1 cellular context compared by ENCODE assay signal in the genomic region with DNA sequence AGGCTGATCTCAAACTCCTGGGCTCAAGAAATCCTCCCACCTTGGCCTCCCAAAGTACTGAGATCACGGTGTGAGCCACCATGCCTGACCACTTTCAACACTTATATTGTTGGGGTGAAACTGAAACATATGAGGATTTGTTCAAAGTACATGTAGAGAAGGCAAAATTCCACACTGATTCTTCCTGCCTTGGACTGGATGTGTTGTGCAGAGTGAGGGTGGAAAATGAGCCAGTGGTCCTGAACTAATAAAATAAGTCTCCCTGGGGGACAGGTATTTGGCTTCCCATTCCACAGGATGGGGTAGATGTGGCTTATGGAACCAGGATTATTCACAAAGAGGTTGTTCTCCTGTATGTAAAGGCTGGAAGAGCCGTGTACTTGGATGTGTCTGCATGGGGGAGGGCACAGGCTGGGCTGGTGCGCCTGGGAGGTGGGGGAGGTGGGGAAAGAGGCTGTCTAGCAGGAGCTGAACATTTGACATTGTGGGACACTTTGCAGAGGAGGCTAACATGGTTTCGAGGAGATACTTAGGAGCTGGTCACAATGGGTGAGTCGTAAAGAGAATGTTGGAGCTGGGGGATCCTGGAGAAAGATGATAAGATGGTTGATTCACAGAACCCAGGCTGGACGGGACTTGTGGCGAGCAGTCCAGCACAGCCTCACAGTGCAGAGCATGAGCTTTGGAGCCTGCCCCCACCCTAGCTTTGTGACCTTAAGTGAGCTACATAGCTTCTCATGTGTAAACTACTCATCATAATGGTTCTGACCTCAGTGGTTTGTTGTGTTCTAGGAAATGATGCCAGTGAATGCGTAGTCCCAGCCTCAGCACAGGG.
TF ChIP-seq lines count a peak whose summit lies in the region.

A gene (plus strand): TSS at position 804 of the 835 bp plus-strand sequence. CDS start 708 bp downstream, outside the sequence.

TF ChIP-seq in WTC11, 78 proteins besides CTCF, POLR2A, EP300 and RAD21 (continued from another document):
- TF ChIP-seq, protein P1, sequence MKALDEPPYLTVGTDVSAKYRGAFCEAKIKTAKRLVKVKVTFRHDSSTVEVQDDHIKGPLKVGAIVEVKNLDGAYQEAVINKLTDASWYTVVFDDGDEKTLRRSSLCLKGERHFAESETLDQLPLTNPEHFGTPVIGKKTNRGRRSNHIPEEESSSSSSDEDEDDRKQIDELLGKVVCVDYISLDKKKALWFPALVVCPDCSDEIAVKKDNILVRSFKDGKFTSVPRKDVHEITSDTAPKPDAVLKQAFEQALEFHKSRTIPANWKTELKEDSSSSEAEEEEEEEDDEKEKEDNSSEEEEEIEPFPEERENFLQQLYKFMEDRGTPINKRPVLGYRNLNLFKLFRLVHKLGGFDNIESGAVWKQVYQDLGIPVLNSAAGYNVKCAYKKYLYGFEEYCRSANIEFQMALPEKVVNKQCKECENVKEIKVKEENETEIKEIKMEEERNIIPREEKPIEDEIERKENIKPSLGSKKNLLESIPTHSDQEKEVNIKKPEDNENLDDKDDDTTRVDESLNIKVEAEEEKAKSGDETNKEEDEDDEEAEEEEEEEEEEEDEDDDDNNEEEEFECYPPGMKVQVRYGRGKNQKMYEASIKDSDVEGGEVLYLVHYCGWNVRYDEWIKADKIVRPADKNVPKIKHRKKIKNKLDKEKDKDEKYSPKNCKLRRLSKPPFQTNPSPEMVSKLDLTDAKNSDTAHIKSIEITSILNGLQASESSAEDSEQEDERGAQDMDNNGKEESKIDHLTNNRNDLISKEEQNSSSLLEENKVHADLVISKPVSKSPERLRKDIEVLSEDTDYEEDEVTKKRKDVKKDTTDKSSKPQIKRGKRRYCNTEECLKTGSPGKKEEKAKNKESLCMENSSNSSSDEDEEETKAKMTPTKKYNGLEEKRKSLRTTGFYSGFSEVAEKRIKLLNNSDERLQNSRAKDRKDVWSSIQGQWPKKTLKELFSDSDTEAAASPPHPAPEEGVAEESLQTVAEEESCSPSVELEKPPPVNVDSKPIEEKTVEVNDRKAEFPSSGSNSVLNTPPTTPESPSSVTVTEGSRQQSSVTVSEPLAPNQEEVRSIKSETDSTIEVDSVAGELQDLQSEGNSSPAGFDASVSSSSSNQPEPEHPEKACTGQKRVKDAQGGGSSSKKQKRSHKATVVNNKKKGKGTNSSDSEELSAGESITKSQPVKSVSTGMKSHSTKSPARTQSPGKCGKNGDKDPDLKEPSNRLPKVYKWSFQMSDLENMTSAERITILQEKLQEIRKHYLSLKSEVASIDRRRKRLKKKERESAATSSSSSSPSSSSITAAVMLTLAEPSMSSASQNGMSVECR (CRISPR knock-in tag; IDR thresholded peaks at IDR 0.05; ENCODE audit: borderline replicate concordance), result no peak
- no peak for TF ChIP-seq ESRRA (CRISPR knock-in tag; IDR thresholded peaks at IDR 0.05; ENCODE audit: borderline replicate concordance)
- no peak for TF ChIP-seq JAZF1 (CRISPR knock-in tag; IDR thresholded peaks at IDR 0.05)
- TF ChIP-seq, protein P2, sequence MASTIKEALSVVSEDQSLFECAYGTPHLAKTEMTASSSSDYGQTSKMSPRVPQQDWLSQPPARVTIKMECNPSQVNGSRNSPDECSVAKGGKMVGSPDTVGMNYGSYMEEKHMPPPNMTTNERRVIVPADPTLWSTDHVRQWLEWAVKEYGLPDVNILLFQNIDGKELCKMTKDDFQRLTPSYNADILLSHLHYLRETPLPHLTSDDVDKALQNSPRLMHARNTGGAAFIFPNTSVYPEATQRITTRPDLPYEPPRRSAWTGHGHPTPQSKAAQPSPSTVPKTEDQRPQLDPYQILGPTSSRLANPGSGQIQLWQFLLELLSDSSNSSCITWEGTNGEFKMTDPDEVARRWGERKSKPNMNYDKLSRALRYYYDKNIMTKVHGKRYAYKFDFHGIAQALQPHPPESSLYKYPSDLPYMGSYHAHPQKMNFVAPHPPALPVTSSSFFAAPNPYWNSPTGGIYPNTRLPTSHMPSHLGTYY (CRISPR knock-in tag; IDR thresholded peaks at IDR 0.05), result no peak
- TF ChIP-seq, protein P3, sequence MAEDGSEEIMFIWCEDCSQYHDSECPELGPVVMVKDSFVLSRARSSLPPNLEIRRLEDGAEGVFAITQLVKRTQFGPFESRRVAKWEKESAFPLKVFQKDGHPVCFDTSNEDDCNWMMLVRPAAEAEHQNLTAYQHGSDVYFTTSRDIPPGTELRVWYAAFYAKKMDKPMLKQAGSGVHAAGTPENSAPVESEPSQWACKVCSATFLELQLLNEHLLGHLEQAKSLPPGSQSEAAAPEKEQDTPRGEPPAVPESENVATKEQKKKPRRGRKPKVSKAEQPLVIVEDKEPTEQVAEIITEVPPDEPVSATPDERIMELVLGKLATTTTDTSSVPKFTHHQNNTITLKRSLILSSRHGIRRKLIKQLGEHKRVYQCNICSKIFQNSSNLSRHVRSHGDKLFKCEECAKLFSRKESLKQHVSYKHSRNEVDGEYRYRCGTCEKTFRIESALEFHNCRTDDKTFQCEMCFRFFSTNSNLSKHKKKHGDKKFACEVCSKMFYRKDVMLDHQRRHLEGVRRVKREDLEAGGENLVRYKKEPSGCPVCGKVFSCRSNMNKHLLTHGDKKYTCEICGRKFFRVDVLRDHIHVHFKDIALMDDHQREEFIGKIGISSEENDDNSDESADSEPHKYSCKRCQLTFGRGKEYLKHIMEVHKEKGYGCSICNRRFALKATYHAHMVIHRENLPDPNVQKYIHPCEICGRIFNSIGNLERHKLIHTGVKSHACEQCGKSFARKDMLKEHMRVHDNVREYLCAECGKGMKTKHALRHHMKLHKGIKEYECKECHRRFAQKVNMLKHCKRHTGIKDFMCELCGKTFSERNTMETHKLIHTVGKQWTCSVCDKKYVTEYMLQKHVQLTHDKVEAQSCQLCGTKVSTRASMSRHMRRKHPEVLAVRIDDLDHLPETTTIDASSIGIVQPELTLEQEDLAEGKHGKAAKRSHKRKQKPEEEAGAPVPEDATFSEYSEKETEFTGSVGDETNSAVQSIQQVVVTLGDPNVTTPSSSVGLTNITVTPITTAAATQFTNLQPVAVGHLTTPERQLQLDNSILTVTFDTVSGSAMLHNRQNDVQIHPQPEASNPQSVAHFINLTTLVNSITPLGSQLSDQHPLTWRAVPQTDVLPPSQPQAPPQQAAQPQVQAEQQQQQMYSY (CRISPR knock-in tag; IDR thresholded peaks at IDR 0.05), result no peak
- no peak for TF ChIP-seq KAT7 (CRISPR knock-in tag; IDR thresholded peaks at IDR 0.05; ENCODE audit: borderline replicate concordance)
- TF ChIP-seq, protein P4, sequence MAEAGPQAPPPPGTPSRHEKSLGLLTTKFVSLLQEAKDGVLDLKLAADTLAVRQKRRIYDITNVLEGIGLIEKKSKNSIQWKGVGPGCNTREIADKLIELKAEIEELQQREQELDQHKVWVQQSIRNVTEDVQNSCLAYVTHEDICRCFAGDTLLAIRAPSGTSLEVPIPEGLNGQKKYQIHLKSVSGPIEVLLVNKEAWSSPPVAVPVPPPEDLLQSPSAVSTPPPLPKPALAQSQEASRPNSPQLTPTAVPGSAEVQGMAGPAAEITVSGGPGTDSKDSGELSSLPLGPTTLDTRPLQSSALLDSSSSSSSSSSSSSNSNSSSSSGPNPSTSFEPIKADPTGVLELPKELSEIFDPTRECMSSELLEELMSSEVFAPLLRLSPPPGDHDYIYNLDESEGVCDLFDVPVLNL (CRISPR knock-in tag; IDR thresholded peaks at IDR 0.05; ENCODE audit: borderline replicate concordance, low read depth), result no peak
- no peak for TF ChIP-seq ZNF671 (CRISPR knock-in tag; IDR thresholded peaks at IDR 0.05)
- TF ChIP-seq, protein P5, sequence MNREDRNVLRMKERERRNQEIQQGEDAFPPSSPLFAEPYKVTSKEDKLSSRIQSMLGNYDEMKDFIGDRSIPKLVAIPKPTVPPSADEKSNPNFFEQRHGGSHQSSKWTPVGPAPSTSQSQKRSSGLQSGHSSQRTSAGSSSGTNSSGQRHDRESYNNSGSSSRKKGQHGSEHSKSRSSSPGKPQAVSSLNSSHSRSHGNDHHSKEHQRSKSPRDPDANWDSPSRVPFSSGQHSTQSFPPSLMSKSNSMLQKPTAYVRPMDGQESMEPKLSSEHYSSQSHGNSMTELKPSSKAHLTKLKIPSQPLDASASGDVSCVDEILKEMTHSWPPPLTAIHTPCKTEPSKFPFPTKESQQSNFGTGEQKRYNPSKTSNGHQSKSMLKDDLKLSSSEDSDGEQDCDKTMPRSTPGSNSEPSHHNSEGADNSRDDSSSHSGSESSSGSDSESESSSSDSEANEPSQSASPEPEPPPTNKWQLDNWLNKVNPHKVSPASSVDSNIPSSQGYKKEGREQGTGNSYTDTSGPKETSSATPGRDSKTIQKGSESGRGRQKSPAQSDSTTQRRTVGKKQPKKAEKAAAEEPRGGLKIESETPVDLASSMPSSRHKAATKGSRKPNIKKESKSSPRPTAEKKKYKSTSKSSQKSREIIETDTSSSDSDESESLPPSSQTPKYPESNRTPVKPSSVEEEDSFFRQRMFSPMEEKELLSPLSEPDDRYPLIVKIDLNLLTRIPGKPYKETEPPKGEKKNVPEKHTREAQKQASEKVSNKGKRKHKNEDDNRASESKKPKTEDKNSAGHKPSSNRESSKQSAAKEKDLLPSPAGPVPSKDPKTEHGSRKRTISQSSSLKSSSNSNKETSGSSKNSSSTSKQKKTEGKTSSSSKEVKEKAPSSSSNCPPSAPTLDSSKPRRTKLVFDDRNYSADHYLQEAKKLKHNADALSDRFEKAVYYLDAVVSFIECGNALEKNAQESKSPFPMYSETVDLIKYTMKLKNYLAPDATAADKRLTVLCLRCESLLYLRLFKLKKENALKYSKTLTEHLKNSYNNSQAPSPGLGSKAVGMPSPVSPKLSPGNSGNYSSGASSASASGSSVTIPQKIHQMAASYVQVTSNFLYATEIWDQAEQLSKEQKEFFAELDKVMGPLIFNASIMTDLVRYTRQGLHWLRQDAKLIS (CRISPR knock-in tag; IDR thresholded peaks at IDR 0.05; ENCODE audit: borderline replicate concordance), result no peak
- no peak for TF ChIP-seq FOXP1 (CRISPR knock-in tag; IDR thresholded peaks at IDR 0.05; ENCODE audit: borderline replicate concordance)
- no peak for TF ChIP-seq SMAD3 (CRISPR knock-in tag; IDR thresholded peaks at IDR 0.05; ENCODE audit: borderline replicate concordance)
- no peak for TF ChIP-seq MYBL2 (CRISPR knock-in tag; IDR thresholded peaks at IDR 0.05)
- TF ChIP-seq, protein P6, sequence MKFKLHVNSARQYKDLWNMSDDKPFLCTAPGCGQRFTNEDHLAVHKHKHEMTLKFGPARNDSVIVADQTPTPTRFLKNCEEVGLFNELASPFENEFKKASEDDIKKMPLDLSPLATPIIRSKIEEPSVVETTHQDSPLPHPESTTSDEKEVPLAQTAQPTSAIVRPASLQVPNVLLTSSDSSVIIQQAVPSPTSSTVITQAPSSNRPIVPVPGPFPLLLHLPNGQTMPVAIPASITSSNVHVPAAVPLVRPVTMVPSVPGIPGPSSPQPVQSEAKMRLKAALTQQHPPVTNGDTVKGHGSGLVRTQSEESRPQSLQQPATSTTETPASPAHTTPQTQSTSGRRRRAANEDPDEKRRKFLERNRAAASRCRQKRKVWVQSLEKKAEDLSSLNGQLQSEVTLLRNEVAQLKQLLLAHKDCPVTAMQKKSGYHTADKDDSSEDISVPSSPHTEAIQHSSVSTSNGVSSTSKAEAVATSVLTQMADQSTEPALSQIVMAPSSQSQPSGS (CRISPR knock-in tag; IDR thresholded peaks at IDR 0.05; ENCODE audit: borderline replicate concordance, low read depth), result no peak
